Comparison of ENCODE assay signal across 9 cellular contexts in the genomic region with DNA sequence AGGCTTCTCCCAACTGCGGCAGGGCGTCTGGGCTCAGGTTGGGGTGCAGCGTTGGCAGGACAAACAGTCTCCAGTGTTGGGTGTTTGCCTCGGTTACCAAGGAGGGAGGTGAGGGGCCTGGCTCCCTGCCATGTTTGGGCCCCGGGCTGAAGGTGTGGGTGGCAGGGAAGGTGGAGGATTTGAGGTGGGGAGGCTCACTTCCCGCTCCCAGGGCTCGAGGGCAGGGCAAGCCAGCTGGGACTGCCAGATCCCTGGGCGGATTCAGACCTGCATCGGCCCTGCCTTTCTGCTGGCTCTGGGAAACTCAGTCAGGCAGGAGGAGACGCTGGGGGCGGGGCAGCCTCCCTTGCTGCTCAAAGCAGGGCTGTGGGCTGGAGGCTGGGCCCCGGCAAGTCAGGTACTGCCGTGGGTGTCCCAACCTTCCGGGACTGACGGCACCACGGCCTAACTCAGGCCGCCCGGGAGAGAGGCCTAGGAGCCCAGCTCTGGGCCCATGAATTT. TPM values are rescaled to one million over a fixed set of nuclear protein-coding genes. Genes with fewer than 3 reads are reported as not detected.
DNase-seq lines count a peak whose midpoint lies in the region; ATAC-seq, FAIRE-seq and TF ChIP-seq lines count a peak whose summit lies in the region.
"Had no signal": no experiment of that assay in that cellular context is flagged by ENCODE, and none has a peak within 500 bp of the region (broad histone marks: within the 10 kb centered on the region; RNA-seq: fewer than 3 reads in every experiment).

No MANE protein-coding gene starts in this region.

- H3K4me3 ChIP-seq in bronchial epithelial cell (ENCODE audit: low read depth, low read length) (peak overlapping the region; percentile 2), osteoblast (ENCODE audit: insufficient read depth, low read length) (no peak overlapping the region)
- H3K4me3 ChIP-seq: cardiac muscle cell had no signal

- no peaks in the 10 kb centered on the region for H3K79me2 ChIP-seq in osteoblast (ENCODE audit: insufficient read depth, low read length)

- no peaks in the 10 kb centered on the region for H4K20me1 ChIP-seq in osteoblast (ENCODE audit: insufficient read depth, low read length)

- DNase-seq in HPDE6-E6E7 (ENCODE audit: extremely low spot score) (peak; percentile 91), bronchial epithelial cell (ENCODE audit: low read depth) (peak; percentile 99), osteoblast (ENCODE audit: insufficient read length, low spot score, missing footprints) (peak; percentile 85), G401 (ENCODE audit: low spot score) (no peak)
- no peak for DNase-seq in stimulated activated CD4-positive, alpha-beta T cell treated with anti-CD3 and anti-CD28 coated beads, Interleukin-4, amount 100 ng/mL, for 24 hours
- DNase-seq: activated CD4-positive, alpha-beta T cell treated with anti-CD3 and anti-CD28 coated beads for 4 hours; CD8-positive, alpha-beta T cell had no signal

- no peak for ATAC-seq in GM19455 (IDR thresholded peaks at IDR 0.05; ENCODE audit: unreplicated experiment)
- ATAC-seq: CD8-positive, alpha-beta T cell had no signal

- no peaks in the 10 kb centered on the region for H3K4me1 ChIP-seq in osteoblast (ENCODE audit: insufficient read depth, low read length)

- H3K36me3 ChIP-seq in bronchial epithelial cell (ENCODE audit: control insufficient read depth, insufficient read depth, low read length) (no peaks in the 10 kb centered on the region), osteoblast (ENCODE audit: insufficient read depth, low read length) (no peaks in the 10 kb centered on the region)
- H3K36me3 ChIP-seq: cardiac muscle cell had no signal

- H3K27me3 ChIP-seq in bronchial epithelial cell (ENCODE audit: control insufficient read depth, insufficient read depth, low read length) (no peaks in the 10 kb centered on the region), osteoblast (ENCODE audit: insufficient read depth, low read length) (no peaks in the 10 kb centered on the region)
- H3K27me3 ChIP-seq: cardiac muscle cell had no signal

- H3K4me2 ChIP-seq in osteoblast (ENCODE audit: insufficient read depth, low read length) = no peak overlapping the region

- H3K9me3 ChIP-seq in osteoblast (ENCODE audit: low read depth, low read length) = no peaks in the 10 kb centered on the region

- TF ChIP-seq CTCF in bronchial epithelial cell (IDR thresholded peaks at IDR 0.05; ENCODE audit: insufficient read depth, low read length, severe bottlenecking) = no peak
- no peak for TF ChIP-seq CTCF in osteoblast (IDR thresholded peaks at IDR 0.05; ENCODE audit: extremely low read depth, low read depth, low read length)

- FAIRE-seq in bronchial epithelial cell (lab: Jason Lieb, UNC) = peak; percentile 99

- no peak overlapping the region for H3K27ac ChIP-seq in osteoblast (ENCODE audit: low read depth, low read length)
- H3K27ac ChIP-seq: cardiac muscle cell had no signal

- in situ Hi-C loops in G401 (cut with HindIII; ENCODE audit: low sequenced_read_pairs) = no loop called here

- no peak overlapping the region for H2AFZ ChIP-seq in osteoblast (ENCODE audit: low read length)

RNA-seq across cellular contexts. Expression of a gene that starts 31.3 kb away (rescaled TPM):
- total RNA-seq in bronchial epithelial cell = 25,286 and 30,463 TPM in 2 replicates
- total RNA-seq in osteoblast = 4.3 and 4.7 TPM in 2 replicates
- total RNA-seq in G401 (2014; rRNA removed; shearing (Covaris generic)) = not detected in 2 replicates
- total RNA-seq: cardiac muscle cell; CD8-positive, alpha-beta T cell had no signal

RNA-seq across cellular contexts. Expression of a gene that starts 33.0 kb away (rescaled TPM):
- total RNA-seq in bronchial epithelial cell = 191 and 204 TPM in 2 replicates
- 94.5 and 101 TPM in 2 replicates for total RNA-seq in osteoblast
- 18.0 and 39.6 TPM in 2 replicates for total RNA-seq in G401 (2014; rRNA removed; shearing (Covaris generic))

RNA-seq across cellular contexts. Expression of a gene that starts 43.1 kb away (rescaled TPM):
- total RNA-seq in bronchial epithelial cell (1,390 and 10,131 TPM in 2 replicates), osteoblast (4.3 and 5.6 TPM in 2 replicates)
- not detected in 2 replicates for total RNA-seq in G401 (2014; rRNA removed; shearing (Covaris generic))
- total RNA-seq: cardiac muscle cell; CD8-positive, alpha-beta T cell had no signal

RNA-seq across cellular contexts. Expression of a gene that starts 56.5 kb away (rescaled TPM):
- total RNA-seq in bronchial epithelial cell (0.90 TPM in 1 of 2 replicates, not detected in the other), osteoblast (not detected in 2 replicates)
- total RNA-seq in G401 (2014; rRNA removed; shearing (Covaris generic)) = not detected in 2 replicates
- total RNA-seq: cardiac muscle cell; CD8-positive, alpha-beta T cell had no signal

Comparison
In these comparisons a context has a peak if more than half of its experiments do, and no peak if none do; other contexts are left out.
1. DNase-seq: peak in HPDE6-E6E7 (single experiment), bronchial epithelial cell (single experiment) and osteoblast (single experiment); none in G401 (single experiment) and stimulated activated CD4-positive, alpha-beta T cell treated with anti-CD3 and anti-CD28 coated beads, Interleukin-4, amount 100 ng/mL, for 24 hours (single experiment).
2. RNA of a gene that starts 31.3 kb away (total RNA-seq): 25,286 to 30,463 TPM in bronchial epithelial cell; 4.3 to 4.7 TPM in osteoblast and not detected in G401; every median in the first group is over 1,000 times any median in the second.
3. RNA of a gene that starts 43.1 kb away (total RNA-seq): 1,390 to 10,131 TPM in bronchial epithelial cell; 4.3 to 5.6 TPM in osteoblast and not detected in G401; every median in the first group is over 100 times any median in the second.